In the genomic region with DNA sequence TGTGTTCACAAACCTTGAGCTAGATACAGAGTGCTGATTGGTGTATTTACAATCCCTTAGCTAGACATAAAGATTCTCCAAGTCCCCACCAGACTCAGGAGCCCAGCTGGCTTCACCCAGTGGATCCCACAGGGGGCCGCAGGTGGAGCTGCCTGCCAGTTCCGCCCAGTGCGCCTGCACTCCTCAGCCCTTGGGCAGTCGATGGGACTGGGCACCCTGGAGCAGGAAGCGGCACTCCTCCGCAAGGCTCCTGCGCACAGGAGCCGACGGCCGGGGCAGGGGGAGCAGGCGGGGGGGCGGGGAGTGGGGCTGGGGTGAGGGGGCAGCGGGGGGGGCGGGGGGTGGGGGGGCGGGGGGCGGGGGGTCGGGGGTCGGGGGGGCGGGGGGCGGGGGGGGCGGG, we compare ENCODE assay signal across 7 cellular contexts. TPM values are rescaled to one million over a fixed set of nuclear protein-coding genes. Genes with fewer than 3 reads are reported as not detected.
"Had no signal": no experiment of that assay in that cellular context is flagged by ENCODE, and none has a peak within 500 bp of the region (broad histone marks: within the 10 kb centered on the region; RNA-seq: fewer than 3 reads in every experiment).

No MANE protein-coding gene starts in this region.

RNA-seq across cellular contexts. Expression of gene PASD1, which starts 1.0 kb away (rescaled TPM):
- total RNA-seq: LHCN-M2, MCF 10A, PC-3, Peyer's patch, Right ventricle myocardium superior, SJSA1, T-cell had no signal
